Comparison of ENCODE assay signal across 8 cellular contexts in the genomic region with DNA sequence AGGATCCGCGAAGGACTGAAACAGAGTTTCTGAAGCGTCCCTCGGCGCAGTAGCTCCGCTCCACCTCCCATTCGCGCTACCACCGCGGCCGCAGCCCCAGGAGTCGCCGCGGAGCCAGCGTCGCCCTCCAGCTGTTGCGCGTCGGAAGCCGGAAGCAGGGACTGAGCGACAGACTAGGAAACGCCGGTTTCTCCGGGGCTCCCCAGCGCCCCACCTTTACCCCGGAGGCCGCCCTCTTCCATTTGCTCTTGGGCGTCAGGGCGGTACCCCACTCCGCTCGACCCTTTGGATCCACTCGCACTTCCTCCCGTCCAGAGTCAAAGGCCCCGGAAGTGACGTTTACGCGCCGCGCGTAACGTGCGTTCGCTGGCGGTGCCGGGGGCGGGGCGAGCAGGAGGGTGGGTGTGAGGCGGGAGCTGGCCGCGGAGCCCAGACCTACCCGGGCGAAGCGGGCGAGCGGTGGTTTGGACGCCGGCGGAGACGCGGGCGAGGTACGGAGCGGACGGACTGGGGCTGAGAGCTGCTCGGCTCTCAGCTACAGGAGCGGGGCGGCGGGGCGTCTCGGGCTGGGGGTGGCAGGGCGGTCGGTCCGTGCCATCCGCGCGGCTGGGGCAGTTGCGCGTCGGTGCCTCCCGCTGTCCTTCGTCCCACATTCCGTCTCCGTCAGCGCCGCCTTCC. TPM values are rescaled to one million over a fixed set of nuclear protein-coding genes. Genes with fewer than 3 reads are reported as not detected.
DNase-seq lines count a peak whose midpoint lies in the region; ATAC-seq lines count a peak whose summit lies in the region.

A gene (plus strand): TSS at position 432 of the 678 bp plus-strand sequence. CDS start 31,167 bp downstream, outside the sequence.

- peak; percentile 74 for ATAC-seq in GM21576 (IDR thresholded peaks at IDR 0.05; ENCODE audit: unreplicated experiment)

- peaks cover 0 to 7% (median 2%) of the 10 kb centered on the region in 3 donors for H3K9me3 Mint-ChIP-seq in IgD-negative memory B cell

- peak; percentile 75 for DNase-seq in DMS114 treated with DMSO at 0.1 percent for 48 hours (lab: John Stamatoyannopoulos, UW; ENCODE audit: unreplicated experiment)
- peak; percentile 99 for DNase-seq in OCI-M1 (lab: John Stamatoyannopoulos, UW)
- peak; percentile 97 for DNase-seq in activated T-cell treated with anti-CD3 and anti-CD28 coated beads for 24 hours (ENCODE audit: low read depth)
- DNase-seq in epidermal melanocyte (ENCODE audit: insufficient read length, low spot score): peak; percentile 94
- DNase-seq in middle frontal gyrus (ENCODE audit: extremely low spot score, low spot score): peak; percentile 93
- peak; percentile 93 to 95 for DNase-seq in stimulated activated CD8-positive, alpha-beta memory T cell treated with anti-CD3 and anti-CD28 coated beads, Interleukin-2, amount 100 ng/mL, for 1 hour (ENCODE audit: low read depth in 2 of 2)

- peak within 1 kb of the TSS; percentile 98 to 99 (median 98) for H3K27ac Mint-ChIP-seq in IgD-negative memory B cell

- no peaks in the 10 kb centered on the region for H3K27me3 Mint-ChIP-seq in IgD-negative memory B cell

- peaks cover 8% of the 10 kb centered on the region for H3K36me3 Mint-ChIP-seq in IgD-negative memory B cell

- peaks cover 13 to 40% (median 38%) of the 10 kb centered on the region in 3 donors for H3K4me1 Mint-ChIP-seq in IgD-negative memory B cell

- H3K4me3 Mint-ChIP-seq in IgD-negative memory B cell: peak within 1 kb of the TSS; percentile 95 to 98 (median 98)

RNA-seq across cellular contexts. Expression of the gene that starts here (rescaled TPM):
- polyA plus RNA-seq in IgD-negative memory B cell: 26.8 TPM

Comparison
In these comparisons a context has a peak if more than half of its experiments do, and no peak if none do; other contexts are left out.
1. Peak in every context shown above with its lines: DNase-seq and ATAC-seq.